In the genomic region with DNA sequence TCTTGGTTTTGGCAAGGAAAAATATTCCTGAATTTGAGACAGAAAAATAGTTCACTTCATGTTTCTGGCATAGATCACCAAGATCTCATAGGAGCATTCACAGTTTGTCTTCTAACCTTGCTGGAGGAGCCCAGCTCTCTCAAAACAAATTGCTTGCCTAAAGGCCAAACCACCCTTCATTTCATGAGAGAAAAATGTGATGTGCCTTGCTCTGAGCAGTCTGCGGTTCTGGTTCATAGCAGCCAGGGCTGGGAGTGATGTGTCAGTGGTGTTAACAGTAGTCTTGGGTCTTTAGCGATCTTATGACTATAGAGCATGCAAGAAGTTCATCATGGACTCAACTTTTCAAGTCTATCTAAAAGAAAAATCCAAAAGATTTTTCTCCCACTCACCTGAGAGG, we compare ENCODE assay signal across 18 cellular contexts.
DNase-seq lines count a peak whose midpoint lies in the region; ATAC-seq and TF ChIP-seq lines count a peak whose summit lies in the region.
"Had no signal": no experiment of that assay in that cellular context is flagged by ENCODE, and none has a peak within 500 bp of the region (broad histone marks: within the 10 kb centered on the region; RNA-seq: fewer than 3 reads in every experiment).

No MANE protein-coding gene starts in this region.

- H3K36me3 Mint-ChIP-seq in HFFc6 (ENCODE audit: low read depth): peaks cover 82% of the 10 kb centered on the region

- ATAC-seq in GM18861 (IDR thresholded peaks at IDR 0.05; ENCODE audit: unreplicated experiment): no peak

- H3K4me3 Mint-ChIP-seq in HFFc6: peak overlapping the region; percentile 57; the same call in 1 of the 2 replicates
- H3K4me3 Mint-ChIP-seq: CD14-positive monocyte had no signal

- peaks cover 70% of the 10 kb centered on the region for H3K4me1 Mint-ChIP-seq in HFFc6 (ENCODE audit: low read depth)

- peaks cover 28% of the 10 kb centered on the region for H3K9me3 Mint-ChIP-seq in HFFc6
- H3K9me3 Mint-ChIP-seq: CD14-positive monocyte had no signal

- H3K4me3 ChIP-seq in fibroblast of the aortic adventitia (ENCODE audit: low read depth, low read length): no peak overlapping the region

- TF ChIP-seq CTCF in HFFc6 (IDR thresholded peaks at IDR 0.05) (no peak), fibroblast of the aortic adventitia (IDR thresholded peaks at IDR 0.05; ENCODE audit: insufficient read depth, low read length) (no peak)

- H3K27me3 Mint-ChIP-seq in HFFc6 (ENCODE audit: insufficient read depth): peaks cover 88% of the 10 kb centered on the region

- no peak for DNase-seq in HFFc6
- DNase-seq in amniotic epithelial cell (ENCODE audit: low read depth): peak; percentile 56
- peak; percentile 38 for DNase-seq in fibroblast of the aortic adventitia (ENCODE audit: low read depth)
- peak; percentile 64 for DNase-seq in stromal cell of bone marrow (ENCODE audit: low read depth)
- no peak for DNase-seq in NCI-H1092 (lab: John Stamatoyannopoulos, UW)
- no peak for DNase-seq in activated CD8-positive, alpha-beta memory T cell treated with anti-CD3 and anti-CD28 coated beads, Interleukin-2, amount 50 U/mL, for 4 hours
- DNase-seq: AML-193, COR-L47, DMS153, GDM1, Kasumi-1, NCI-H1105 treated with DMSO at 0.1 percent for 48 hours, NCI-H1694, NCI-H510A, NCI-H748 treated with DMSO at 0.1 percent for 48 hours, Right ventricle myocardium superior had no signal

- peak overlapping the region; percentile 54 for H3K27ac Mint-ChIP-seq in HFFc6
- H3K27ac Mint-ChIP-seq: CD14-positive monocyte had no signal

Comparison
In these comparisons a context has a peak if more than half of its experiments do, and no peak if none do; other contexts are left out.
1. DNase-seq: peak in amniotic epithelial cell (single experiment), fibroblast of the aortic adventitia (single experiment) and stromal cell of bone marrow (single experiment); none in HFFc6 (single experiment), NCI-H1092 (single experiment) and activated CD8-positive, alpha-beta memory T cell treated with anti-CD3 and anti-CD28 coated beads, Interleukin-2, amount 50 U/mL, for 4 hours (single experiment).